Comparison of ENCODE assay signal across 12 cellular contexts in genomic region chr22:46726066-46726985, GRCh38. TPM values are rescaled to one million over a fixed set of nuclear protein-coding genes. Genes with fewer than 3 reads are reported as not detected.
DNase-seq lines count a peak whose midpoint lies in the region; ATAC-seq and TF ChIP-seq lines count a peak whose summit lies in the region.
"Had no signal": no experiment of that assay in that cellular context is flagged by ENCODE, and none has a peak within 500 bp of the region (broad histone marks: within the 10 kb centered on the region; RNA-seq: fewer than 3 reads in every experiment).

No MANE protein-coding gene starts in this region.

- in situ Hi-C loops in GM23248 (cut with MboI) = no loop called here

- H3K27me3 ChIP-seq in endodermal cell (ENCODE audit: control insufficient read depth, insufficient read depth, low read length, poor library complexity, severe bottlenecking) (no peaks in the 10 kb centered on the region), GM23248 (replicated peaks; ENCODE audit: insufficient read depth) (no peaks in the 10 kb centered on the region)

- H3K4me1 Mint-ChIP-seq in endodermal cell = peaks cover 6% of the 10 kb centered on the region
- H3K4me1 Mint-ChIP-seq in natural killer cell treated with Interleukin-12 subunit alpha and Interleukin-12 subunit beta and Interleukin-15 and Interleukin-18, amount 100 ng/mL, for 72 hours (ENCODE audit: low read depth in 2 of 2) = peaks cover 21 to 32% of the 10 kb centered on the region in 2 donors

- no peaks in the 10 kb centered on the region for H3F3A ChIP-seq in GM23248 (ENCODE audit: insufficient read depth)

- H3K27ac ChIP-seq in endodermal cell (ENCODE audit: low read depth, low read length) (no peak overlapping the region), GM23248 (no peak overlapping the region)
- H3K27ac ChIP-seq: PC-9 had no signal

- 93% methylated on average over 28 to 38 of the region's 38 CpGs for WGBS in endodermal cell (ENCODE audit: insufficient coverage in 1 of 2, insufficient read length in 1 of 2), 2 experiments
- 79 to 83% methylated on average over 37 to 38 of the region's 38 CpGs for WGBS in GM23248 (ENCODE audit: low coverage in 1 of 2, low lambda C conversion rate in 2 of 2, missing lambda C conversion rate in 2 of 2), 2 experiments

- H3K27me3 Mint-ChIP-seq in endodermal cell (ENCODE audit: insufficient read depth) = no peaks in the 10 kb centered on the region
- no peaks in the 10 kb centered on the region for H3K27me3 Mint-ChIP-seq in natural killer cell treated with Interleukin-12 subunit alpha and Interleukin-12 subunit beta and Interleukin-15 and Interleukin-18, amount 100 ng/mL, for 72 hours

- H3K27ac Mint-ChIP-seq in endodermal cell = peak overlapping the region; percentile 61
- no peak overlapping the region for H3K27ac Mint-ChIP-seq in natural killer cell treated with Interleukin-12 subunit alpha and Interleukin-12 subunit beta and Interleukin-15 and Interleukin-18, amount 100 ng/mL, for 72 hours

- H3K36me3 Mint-ChIP-seq in endodermal cell (ENCODE audit: low read depth) = peaks cover 34% of the 10 kb centered on the region
- no peaks in the 10 kb centered on the region for H3K36me3 Mint-ChIP-seq in natural killer cell treated with Interleukin-12 subunit alpha and Interleukin-12 subunit beta and Interleukin-15 and Interleukin-18, amount 100 ng/mL, for 72 hours

- H3K4me1 ChIP-seq in endodermal cell (ENCODE audit: control insufficient read depth, insufficient read depth, low read length) = no peaks in the 10 kb centered on the region
- no peaks in the 10 kb centered on the region for H3K4me1 ChIP-seq in GM23248 (ENCODE audit: insufficient read depth)

- no peaks in the 10 kb centered on the region for H3K9me2 ChIP-seq in GM23248 (ENCODE audit: insufficient read depth)

- TF ChIP-seq CTCF in endodermal cell (conservative IDR thresholded peaks at IDR 0.05) = no peak

- H4K20me1 ChIP-seq in GM23248 (ENCODE audit: insufficient read depth) = no peaks in the 10 kb centered on the region; the same call in 1 of the 2 replicates

- H3K79me2 ChIP-seq in GM23248 (ENCODE audit: insufficient read depth) = peaks cover 96% of the 10 kb centered on the region

- no peaks in the 10 kb centered on the region for H3K9me3 Mint-ChIP-seq in endodermal cell
- no peaks in the 10 kb centered on the region for H3K9me3 Mint-ChIP-seq in natural killer cell treated with Interleukin-12 subunit alpha and Interleukin-12 subunit beta and Interleukin-15 and Interleukin-18, amount 100 ng/mL, for 72 hours

- no peak overlapping the region for H3K4me3 ChIP-seq in endodermal cell (ENCODE audit: low read length)
- H3K4me3 ChIP-seq in GM23248 = no peak overlapping the region
- H3K4me3 ChIP-seq: PC-9 had no signal

- H3K4me3 Mint-ChIP-seq in endodermal cell = no peak overlapping the region
- H3K4me3 Mint-ChIP-seq in natural killer cell treated with Interleukin-12 subunit alpha and Interleukin-12 subunit beta and Interleukin-15 and Interleukin-18, amount 100 ng/mL, for 72 hours = no peak overlapping the region

- H3K36me3 ChIP-seq in endodermal cell (ENCODE audit: control insufficient read depth, insufficient read depth, low read length) (peaks cover 9% of the 10 kb centered on the region), GM23248 (ENCODE audit: low read depth) (no peaks in the 10 kb centered on the region)

- no peak overlapping the region for H3K9ac ChIP-seq in endodermal cell (ENCODE audit: extremely low read depth, low read length, poor library complexity, severe bottlenecking)
- no peak overlapping the region for H3K9ac ChIP-seq in GM23248

- H2AFZ ChIP-seq in GM23248 = no peak overlapping the region
- H2AFZ ChIP-seq: PC-9 had no signal

- H3K4me2 ChIP-seq in GM23248 (ENCODE audit: unreplicated experiment) = no peak overlapping the region
- H3K4me2 ChIP-seq: PC-9 had no signal

- peak in 1 of 2 donors; percentile 29 for ATAC-seq in natural killer cell treated with Interleukin-12 subunit alpha and Interleukin-12 subunit beta and Interleukin-15 and Interleukin-18, amount 100 ng/mL, for 72 hours

- DNase-seq in EH (ENCODE audit: low read depth) (peak; percentile 39), NCI-H2171 (lab: John Stamatoyannopoulos, UW) (peak; percentile 21), endodermal cell (peak; percentile 31), NCI-H82 treated with DMSO at 0.1 percent for 48 hours (lab: John Stamatoyannopoulos, UW; ENCODE audit: unreplicated experiment) (no peak), GM23248 (no peak)
- DNase-seq in natural killer cell treated with Interleukin-12 subunit alpha and Interleukin-12 subunit beta and Interleukin-15 and Interleukin-18, amount 100 ng/mL, for 72 hours (ENCODE audit: low spot score) = peak; percentile 56
- no peak for DNase-seq in activated effector memory CD4-positive, alpha-beta T cell treated with Interleukin-2 at 50 U/mL for 16 hours
- DNase-seq in activated CD4-positive, alpha-beta T cell treated with anti-CD3 and anti-CD28 coated beads for 4 hours = no peak
- DNase-seq: DND-41; erythroblast; PC-9; stimulated activated CD4-positive, alpha-beta T cell treated with anti-CD3 and anti-CD28 coated beads, Interleukin-4, amount 100 ng/mL, for 24 hours had no signal

- no peaks in the 10 kb centered on the region for H3K9me3 ChIP-seq in endodermal cell (ENCODE audit: control insufficient read depth, low read length)
- H3K9me3 ChIP-seq in GM23248 (ENCODE audit: low read depth) = no peaks in the 10 kb centered on the region

RNA-seq across cellular contexts. Expression of gene CERK, which starts 11.7 kb away (rescaled TPM):
- 10 to 100 TPM; 54.9 to 57.6 TPM for total RNA-seq in endodermal cell
- polyA plus RNA-seq in endodermal cell (2013, experiment 1 of 2) = 63.5 TPM
- polyA plus RNA-seq in endodermal cell (2013, experiment 2 of 2) = 60.5 TPM
- total RNA-seq in natural killer cell treated with Interleukin-12 subunit alpha and Interleukin-12 subunit beta and Interleukin-15 and Interleukin-18, amount 100 ng/mL, for 72 hours = 10 to 100 TPM; 38.1 to 55.8 TPM
- total RNA-seq in GM23248 (2014; rRNA removed; shearing (Covaris generic)) = 45.1 and 45.4 TPM in 2 replicates
- 24.3 and 25.3 TPM in 2 replicates for polyA plus RNA-seq in GM23248 (2016; fragmentation: Nextera tagmentation; extraction: Ambion mirVana)

RNA-seq across cellular contexts. Expression of gene TBC1D22A, which starts 36.1 kb away (rescaled TPM):
- total RNA-seq in endodermal cell = 10 to 100 TPM; 21.0 to 27.9 TPM
- 11.4 TPM for polyA plus RNA-seq in endodermal cell (2013, experiment 1 of 2)
- 11.7 TPM for polyA plus RNA-seq in endodermal cell (2013, experiment 2 of 2)
- total RNA-seq in natural killer cell treated with Interleukin-12 subunit alpha and Interleukin-12 subunit beta and Interleukin-15 and Interleukin-18, amount 100 ng/mL, for 72 hours = 10 to 100 TPM; 31.9 to 43.4 TPM
- total RNA-seq in GM23248 (2014; rRNA removed; shearing (Covaris generic)) = 12.3 and 13.3 TPM in 2 replicates
- polyA plus RNA-seq in GM23248 (2016; fragmentation: Nextera tagmentation; extraction: Ambion mirVana) = 16.9 and 17.9 TPM in 2 replicates

Comparison
In these comparisons a context has a peak if more than half of its experiments do, and no peak if none do; other contexts are left out.
1. DNase-seq: peak in EH (single experiment), NCI-H2171 (single experiment), endodermal cell (single experiment) and natural killer cell treated with Interleukin-12 subunit alpha and Interleukin-12 subunit beta and Interleukin-15 and Interleukin-18, amount 100 ng/mL, for 72 hours (single experiment); none in activated effector memory CD4-positive, alpha-beta T cell treated with Interleukin-2 at 50 U/mL for 16 hours (single experiment), activated CD4-positive, alpha-beta T cell treated with anti-CD3 and anti-CD28 coated beads for 4 hours (0 of 2), NCI-H82 treated with DMSO at 0.1 percent for 48 hours (single experiment) and GM23248 (single experiment).